Comparison of ENCODE assay signal across 18 cellular contexts in the genomic region with DNA sequence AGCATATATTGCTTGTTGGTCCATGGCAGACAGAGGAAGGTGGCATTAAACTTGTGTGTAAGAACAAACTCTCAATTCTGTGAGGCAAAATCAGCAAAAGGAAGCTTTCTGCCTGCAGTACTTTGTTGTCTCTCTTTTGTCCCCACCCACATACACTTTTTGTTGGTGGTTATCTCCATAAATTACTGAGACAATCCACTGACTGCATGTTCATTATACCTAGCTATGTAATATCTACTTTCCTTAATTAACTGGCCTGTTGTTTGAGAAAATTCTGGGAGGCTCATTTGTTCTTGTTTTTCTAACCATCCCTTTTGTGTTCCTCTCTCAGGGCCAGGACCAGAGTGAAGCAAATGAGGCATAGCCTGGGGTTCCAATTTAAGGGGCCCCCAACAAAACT. TPM values are rescaled to one million over a fixed set of nuclear protein-coding genes. Genes with fewer than 3 reads are reported as not detected.
DNase-seq lines count a peak whose midpoint lies in the region; ATAC-seq and TF ChIP-seq lines count a peak whose summit lies in the region.
"Had no signal": no experiment of that assay in that cellular context is flagged by ENCODE, and none has a peak within 500 bp of the region (broad histone marks: within the 10 kb centered on the region; RNA-seq: fewer than 3 reads in every experiment).

TSS of gene KLRB1 (minus strand) at position 101 of the 400 bp plus-strand sequence. CDS start at position 24, 77 bp downstream.

- no peaks in the 10 kb centered on the region for H3K4me1 Mint-ChIP-seq in activated T-cell treated with anti-CD3 and anti-CD28 coated beads, Interleukin-2, amount 50 U/mL, for 72 hours (ENCODE audit: low read depth)
- peaks cover 9% of the 10 kb centered on the region for H3K4me1 Mint-ChIP-seq in activated naive CD8-positive, alpha-beta T cell treated with anti-CD3 and anti-CD28 coated beads, Interleukin-2, amount 10 ng/mL, durations not matched to agents 7 days and 5 days
- peaks cover 77 to 80% of the 10 kb centered on the region in 2 donors for H3K4me1 Mint-ChIP-seq in natural killer cell treated with Interleukin-12 subunit alpha and Interleukin-12 subunit beta and Interleukin-15 and Interleukin-18, amount 100 ng/mL, for 72 hours (ENCODE audit: low read depth in 2 of 2)
- H3K4me1 Mint-ChIP-seq: H9 had no signal

- peaks cover 1 to 16% of the 10 kb centered on the region in 2 donors for H3K36me3 Mint-ChIP-seq in activated T-cell treated with anti-CD3 and anti-CD28 coated beads, Interleukin-2, amount 50 U/mL, for 72 hours (ENCODE audit: insufficient read depth in 2 of 2)
- peaks cover 45% of the 10 kb centered on the region for H3K36me3 Mint-ChIP-seq in activated naive CD8-positive, alpha-beta T cell treated with anti-CD3 and anti-CD28 coated beads, Interleukin-2, amount 10 ng/mL, durations not matched to agents 7 days and 5 days
- H3K36me3 Mint-ChIP-seq in natural killer cell treated with Interleukin-12 subunit alpha and Interleukin-12 subunit beta and Interleukin-15 and Interleukin-18, amount 100 ng/mL, for 72 hours = peaks cover 44% of the 10 kb centered on the region

- no peaks in the 10 kb centered on the region for H4K20me1 ChIP-seq in mammary epithelial cell (ENCODE audit: insufficient read depth, low read length)

- intact Hi-C loops in mammary epithelial cell (cut with micrococcal nuclease) = no loop called here

- H3K27me3 ChIP-seq in Peyer's patch (no peaks in the 10 kb centered on the region), mammary epithelial cell (ENCODE audit: insufficient read depth, low read length) (no peaks in the 10 kb centered on the region)

- H2AFZ ChIP-seq in mammary epithelial cell (ENCODE audit: low read depth, low read length) = no peak within 1 kb of the TSS
- H2AFZ ChIP-seq: PC-9 had no signal

- H3K36me3 ChIP-seq in Peyer's patch (no peaks in the 10 kb centered on the region), mammary epithelial cell (ENCODE audit: insufficient read depth, low read length) (no peaks in the 10 kb centered on the region)

- peak within 1 kb of the TSS; percentile 12 to 90 for H3K4me3 Mint-ChIP-seq in activated T-cell treated with anti-CD3 and anti-CD28 coated beads, Interleukin-2, amount 50 U/mL, for 72 hours
- no peak within 1 kb of the TSS for H3K4me3 Mint-ChIP-seq in activated naive CD8-positive, alpha-beta T cell treated with anti-CD3 and anti-CD28 coated beads, Interleukin-2, amount 10 ng/mL, durations not matched to agents 7 days and 5 days
- H3K4me3 Mint-ChIP-seq in natural killer cell treated with Interleukin-12 subunit alpha and Interleukin-12 subunit beta and Interleukin-15 and Interleukin-18, amount 100 ng/mL, for 72 hours = peak within 1 kb of the TSS; percentile 99
- H3K4me3 Mint-ChIP-seq: H9 had no signal

- H3K9me3 ChIP-seq in Peyer's patch (no peaks in the 10 kb centered on the region), mammary epithelial cell (replicated peaks; ENCODE audit: insufficient read depth, low read length) (no peaks in the 10 kb centered on the region)

- H3K27ac Mint-ChIP-seq in activated T-cell treated with anti-CD3 and anti-CD28 coated beads, Interleukin-2, amount 50 U/mL, for 72 hours = peak within 1 kb of the TSS; percentile 96
- H3K27ac Mint-ChIP-seq in activated naive CD8-positive, alpha-beta T cell treated with anti-CD3 and anti-CD28 coated beads, Interleukin-2, amount 10 ng/mL, durations not matched to agents 7 days and 5 days = peak within 1 kb of the TSS; percentile 66
- peak within 1 kb of the TSS; percentile 99 for H3K27ac Mint-ChIP-seq in natural killer cell treated with Interleukin-12 subunit alpha and Interleukin-12 subunit beta and Interleukin-15 and Interleukin-18, amount 100 ng/mL, for 72 hours
- H3K27ac Mint-ChIP-seq: H9 had no signal

- no peak for DNase-seq in activated T-cell treated with anti-CD3 and anti-CD28 coated beads, Interleukin-2, amount 50 U/mL, for 72 hours
- DNase-seq in activated T-cell treated with anti-CD3 and anti-CD28 coated beads for 4 hours (no peak), Peyer's patch (no peak), mucosa of gallbladder (ENCODE audit: low spot score) (no peak), mammary epithelial cell (no peak)
- DNase-seq in activated naive CD8-positive, alpha-beta T cell treated with anti-CD3 and anti-CD28 coated beads, Interleukin-2, amount 10 ng/mL, durations not matched to agents 7 days and 5 days = no peak
- no peak for DNase-seq in natural killer cell treated with Interleukin-12 subunit alpha and Interleukin-12 subunit beta and Interleukin-15 and Interleukin-18, amount 100 ng/mL, for 72 hours (ENCODE audit: low spot score)
- no peak for DNase-seq in stimulated activated CD4-positive, alpha-beta T cell treated with anti-CD3 and anti-CD28 coated beads, Interleukin-1b, Interleukin-23, amount 100 ng/mL, for 48 hours
- DNase-seq: H9, IMR-90, Kasumi-1, NCI-H1417, NCI-H1930, NCI-H2171, NCI-H446 treated with DMSO at 0.1 percent for 48 hours, NCI-H748 treated with DMSO at 0.1 percent for 48 hours, PC-9 had no signal

- peaks cover 2 to 10% of the 10 kb centered on the region in 2 donors for H3K9me3 Mint-ChIP-seq in activated T-cell treated with anti-CD3 and anti-CD28 coated beads, Interleukin-2, amount 50 U/mL, for 72 hours
- peaks cover 13% of the 10 kb centered on the region for H3K9me3 Mint-ChIP-seq in activated naive CD8-positive, alpha-beta T cell treated with anti-CD3 and anti-CD28 coated beads, Interleukin-2, amount 10 ng/mL, durations not matched to agents 7 days and 5 days
- peaks cover 5% of the 10 kb centered on the region for H3K9me3 Mint-ChIP-seq in natural killer cell treated with Interleukin-12 subunit alpha and Interleukin-12 subunit beta and Interleukin-15 and Interleukin-18, amount 100 ng/mL, for 72 hours

- dilution Hi-C loops in mammary epithelial cell (cut with HindIII; ENCODE audit: low sequenced_read_pairs) = no loop called here

- TF ChIP-seq CTCF in Peyer's patch (IDR thresholded peaks at IDR 0.05) (no peak), mammary epithelial cell (conservative IDR thresholded peaks at IDR 0.05 in 1 of 2, IDR thresholded peaks at IDR 0.05 in 1 of 2; ENCODE audit: extremely low read depth in 1 of 2, insufficient read depth in 1 of 2, low read depth in 1 of 2, low read length in 2 of 2) (no peak)

- no peak for ATAC-seq in activated T-cell treated with anti-CD3 and anti-CD28 coated beads, Interleukin-2, amount 50 U/mL, for 72 hours (replicated peaks in 1 of 2)
- no peak for ATAC-seq in activated naive CD8-positive, alpha-beta T cell treated with anti-CD3 and anti-CD28 coated beads, Interleukin-2, amount 10 ng/mL, durations not matched to agents 7 days and 5 days (ENCODE audit: low read depth)
- ATAC-seq in natural killer cell treated with Interleukin-12 subunit alpha and Interleukin-12 subunit beta and Interleukin-15 and Interleukin-18, amount 100 ng/mL, for 72 hours = no peak

- no peak for TF ChIP-seq POLR2A in Peyer's patch (IDR thresholded peaks at IDR 0.05)

- no peaks in the 10 kb centered on the region for H3K27me3 Mint-ChIP-seq in activated T-cell treated with anti-CD3 and anti-CD28 coated beads, Interleukin-2, amount 50 U/mL, for 72 hours (ENCODE audit: low read depth)
- no peaks in the 10 kb centered on the region for H3K27me3 Mint-ChIP-seq in activated naive CD8-positive, alpha-beta T cell treated with anti-CD3 and anti-CD28 coated beads, Interleukin-2, amount 10 ng/mL, durations not matched to agents 7 days and 5 days
- H3K27me3 Mint-ChIP-seq in natural killer cell treated with Interleukin-12 subunit alpha and Interleukin-12 subunit beta and Interleukin-15 and Interleukin-18, amount 100 ng/mL, for 72 hours = no peaks in the 10 kb centered on the region

- CTCF ChIA-PET in mammary epithelial cell (lab: Charles Lee; ENCODE audit: low non-redundant PET) = no interaction called here

- H3K27ac ChIP-seq in Peyer's patch (peak within 1 kb of the TSS in 3 of 4 donors; percentile 17 to 66 (median 35)), mammary epithelial cell (ENCODE audit: insufficient read depth, low read depth, low read length) (no peak within 1 kb of the TSS)
- H3K27ac ChIP-seq: PC-9 had no signal

- H3K79me2 ChIP-seq in mammary epithelial cell (ENCODE audit: insufficient read depth, low read length) = no peaks in the 10 kb centered on the region

- POLR2A ChIA-PET in activated naive CD8-positive, alpha-beta T cell treated with anti-CD3 and anti-CD28 coated beads, Interleukin-2, amount 10 ng/mL, durations not matched to agents 7 days and 5 days (lab: Charles Lee) = no interaction called here

- in situ Hi-C loops in mammary epithelial cell (cut with MboI; ENCODE audit: low sequenced_read_pairs in 2 of 2) = no loop called here

- H3K4me3 ChIP-seq in Peyer's patch (peak within 1 kb of the TSS; percentile 0 to 32 (median 8)), mammary epithelial cell (replicated peaks in 1 of 3; ENCODE audit: insufficient read depth in 1 of 3, low read depth in 2 of 3, low read length in 3 of 3) (no peak within 1 kb of the TSS)
- H3K4me3 ChIP-seq: PC-9 had no signal

- no TSS peak for BruUV-seq in mammary epithelial cell (replicated peaks; lab: Mats Ljungman, UMichigan)

- H3K4me1 ChIP-seq in Peyer's patch = no peaks in the 10 kb centered on the region
- H3K4me1 ChIP-seq in mammary epithelial cell (ENCODE audit: insufficient read depth, low read length) = no peaks in the 10 kb centered on the region

- no peak within 1 kb of the TSS for H3K9ac ChIP-seq in mammary epithelial cell (ENCODE audit: insufficient read depth, low read length)

- H3K4me2 ChIP-seq in mammary epithelial cell (ENCODE audit: insufficient read depth, low read depth, low read length) = no peak within 1 kb of the TSS
- H3K4me2 ChIP-seq: PC-9 had no signal

RNA-seq across cellular contexts. Expression of gene KLRB1, which starts in this region (rescaled TPM):
- total RNA-seq in activated T-cell treated with anti-CD3 and anti-CD28 coated beads, Interleukin-2, amount 50 U/mL, for 72 hours = 1 to 10 TPM in 1 of 2 donors, under 1 TPM in 1; 0.89 to 3.0 TPM
- 1 to 10 TPM in 3 of 4 donors, not detected in 1; 1.1 to 6.3 (median 3.9) TPM for total RNA-seq in Peyer's patch
- total RNA-seq in activated naive CD8-positive, alpha-beta T cell treated with anti-CD3 and anti-CD28 coated beads, Interleukin-2, amount 10 ng/mL, durations not matched to agents 7 days and 5 days = 10 to 100 TPM; 17.1 to 22.0 TPM
- total RNA-seq in natural killer cell treated with Interleukin-12 subunit alpha and Interleukin-12 subunit beta and Interleukin-15 and Interleukin-18, amount 100 ng/mL, for 72 hours = 10 to 100 TPM; 10.5 to 23.9 TPM
- 6.4 TPM for total RNA-seq in mucosa of gallbladder
- total RNA-seq in mammary epithelial cell = not detected
- polyA plus RNA-seq in mammary epithelial cell = not detected
- not detected for polyA minus RNA-seq in mammary epithelial cell
- total RNA-seq: A673, IMR-90, PC-9 had no signal
- polyA plus RNA-seq: IMR-90 had no signal

Comparison
In these comparisons a context has a peak if more than half of its experiments do, and no peak if none do; other contexts are left out.
1. H3K4me3 ChIP-seq: peak in Peyer's patch (4 of 4); none in mammary epithelial cell (0 of 3).
2. Peak in every context shown above with its lines, with median percentiles within 50 percentile points of each other: H3K27ac Mint-ChIP-seq.